9 cellular contexts compared by ENCODE assay signal in genomic region chr21:42535602-42536171, GRCh38. TPM values are rescaled to one million over a fixed set of nuclear protein-coding genes. Genes with fewer than 3 reads are reported as not detected.
DNase-seq lines count a peak whose midpoint lies in the region; ATAC-seq, FAIRE-seq and TF ChIP-seq lines count a peak whose summit lies in the region.
"Had no signal": no experiment of that assay in that cellular context is flagged by ENCODE, and none has a peak within 500 bp of the region (broad histone marks: within the 10 kb centered on the region; RNA-seq: fewer than 3 reads in every experiment).

No MANE protein-coding gene starts in this region.

- H3K27me3 ChIP-seq in small intestine (ENCODE audit: control insufficient read depth in 2 of 2, insufficient read depth in 2 of 2, low read length in 2 of 2) (no peaks in the 10 kb centered on the region), MG63 (no peaks in the 10 kb centered on the region)

- WGBS in small intestine, 3 donors: 30 to 61% (median 42%) methylated on average over 17 of the region's 17 CpGs

- H3K4me1 ChIP-seq in small intestine (ENCODE audit: control insufficient read depth in 2 of 2, insufficient read depth in 1 of 2, low read depth in 1 of 2, low read length in 1 of 2): no peaks in the 10 kb centered on the region

- ATAC-seq in GM18868 (IDR thresholded peaks at IDR 0.05; ENCODE audit: unreplicated experiment) (peak; percentile 75), HG02759 (IDR thresholded peaks at IDR 0.05; ENCODE audit: unreplicated experiment) (peak; percentile 74)

- H3K36me3 ChIP-seq in small intestine (ENCODE audit: control insufficient read depth in 2 of 2, insufficient read depth in 2 of 2, low read length in 2 of 2) (peaks cover under 1 to 10% of the 10 kb centered on the region in 2 donors), MG63 (no peaks in the 10 kb centered on the region)

- peak; percentile 38; the same call in 1 of the 2 replicates for TF ChIP-seq POLR2A in Raji (IDR thresholded peaks at IDR 0.05; ENCODE audit: insufficient read depth, low read depth, low read length)

- H3K9me3 ChIP-seq in small intestine (ENCODE audit: control insufficient read depth, low read depth) (no peaks in the 10 kb centered on the region), MG63 (no peaks in the 10 kb centered on the region)

- H3K27ac ChIP-seq in small intestine (ENCODE audit: low read depth in 1 of 2, low read length in 1 of 2): peak overlapping the region; percentile 33 to 73
- H3K27ac ChIP-seq: epithelial cell of prostate had no signal

- no peak overlapping the region for H3K4me3 ChIP-seq in small intestine (ENCODE audit: low read depth in 1 of 2, low read length in 2 of 2)
- no peak overlapping the region for H3K4me3 ChIP-seq in MG63
- H3K4me3 ChIP-seq: lung had no signal

- no peak for FAIRE-seq in small intestine (lab: Jason Lieb, UNC)

- peak; percentile 63 for DNase-seq in small intestine
- no peak for DNase-seq in foreskin melanocyte
- no peak for DNase-seq in MG63
- DNase-seq in SW 1271 (lab: John Stamatoyannopoulos, UW): no peak

RNA-seq across cellular contexts. Expression of gene SLC37A1, which starts 22.0 kb away (rescaled TPM):
- polyA plus RNA-seq in small intestine: 10 to 100 TPM; 33.2 to 80.7 (median 42.0) TPM
- 2.1 and 5.0 TPM in 2 replicates for total RNA-seq in MG63 (2014; rRNA removed; shearing (Covaris generic); ENCODE audit: low replicate concordance)

RNA-seq across cellular contexts. Expression of gene RSPH1, which starts 39.7 kb away (rescaled TPM):
- 10 to 100 TPM in 2 of 3 donors, 1 to 10 TPM in 1; 3.8 to 14.1 (median 11.2) TPM for polyA plus RNA-seq in small intestine
- total RNA-seq in MG63 (2014; rRNA removed; shearing (Covaris generic); ENCODE audit: low replicate concordance): not detected in 2 replicates
